Comparison of ENCODE assay signal across 14 cellular contexts in the genomic region with DNA sequence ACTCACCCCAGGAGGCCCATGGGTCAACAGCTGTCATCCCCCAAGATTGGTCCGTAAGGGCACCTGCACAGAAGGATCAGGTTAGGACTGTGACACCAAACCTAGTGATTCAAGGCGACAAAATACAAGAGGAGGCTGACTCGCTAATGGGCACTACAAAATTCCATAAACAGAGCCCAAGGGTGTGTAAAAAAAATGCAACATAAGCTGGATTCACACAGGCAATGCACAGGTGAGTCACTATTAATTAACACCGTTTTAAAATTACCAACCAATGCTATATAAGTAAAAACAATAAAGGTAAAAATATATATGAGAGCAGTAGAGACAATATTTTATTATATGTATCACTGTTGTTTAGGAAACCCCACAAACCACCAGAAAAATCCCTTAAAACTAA. TPM values are rescaled to one million over a fixed set of nuclear protein-coding genes. Genes with fewer than 3 reads are reported as not detected.
A peak's percentile ranks its signal among the peaks of the same experiment; 100 is the strongest.
DNase-seq lines count a peak whose midpoint lies in the region; ATAC-seq, FAIRE-seq and TF ChIP-seq lines count a peak whose summit lies in the region.
"Had no signal": no experiment of that assay in that cellular context is flagged by ENCODE, and none has a peak within 500 bp of the region (broad histone marks: within the 10 kb centered on the region; RNA-seq: fewer than 3 reads in every experiment).

No MANE protein-coding gene starts in this region.

- H3K4me1 Mint-ChIP-seq in activated T-cell treated with anti-CD3 and anti-CD28 coated beads, Interleukin-2, amount 50 U/mL, for 24 hours (ENCODE audit: low read depth) = peaks cover 31% of the 10 kb centered on the region
- peaks cover 22% of the 10 kb centered on the region for H3K4me1 Mint-ChIP-seq in WTC11
- H3K4me1 Mint-ChIP-seq in stimulated activated effector memory CD8-positive, alpha-beta T cell treated with anti-CD3 and anti-CD28 coated beads, Interleukin-12 subunit alpha, Interleukin-12 subunit beta, amount 100 ng/mL, for 72 hours = peaks cover 36% of the 10 kb centered on the region

- no peaks in the 10 kb centered on the region for H3K27me3 Mint-ChIP-seq in activated T-cell treated with anti-CD3 and anti-CD28 coated beads, Interleukin-2, amount 50 U/mL, for 24 hours
- H3K27me3 Mint-ChIP-seq in WTC11 (ENCODE audit: low read depth) = no peaks in the 10 kb centered on the region

- H3K27ac Mint-ChIP-seq in activated T-cell treated with anti-CD3 and anti-CD28 coated beads, Interleukin-2, amount 50 U/mL, for 24 hours = no peak overlapping the region
- peak overlapping the region; percentile 49; the same call in 1 of the 2 replicates for H3K27ac Mint-ChIP-seq in WTC11
- H3K27ac Mint-ChIP-seq in stimulated activated effector memory CD8-positive, alpha-beta T cell treated with anti-CD3 and anti-CD28 coated beads, Interleukin-12 subunit alpha, Interleukin-12 subunit beta, amount 100 ng/mL, for 72 hours = no peak overlapping the region

- peaks cover 65% of the 10 kb centered on the region for H3K9me3 Mint-ChIP-seq in activated T-cell treated with anti-CD3 and anti-CD28 coated beads, Interleukin-2, amount 50 U/mL, for 24 hours
- 0 out of 2 replicates have a peak, but pooled peaks cover 1% of the 10 kb centered on the region for H3K9me3 Mint-ChIP-seq in WTC11
- peaks cover 19% of the 10 kb centered on the region for H3K9me3 Mint-ChIP-seq in stimulated activated effector memory CD8-positive, alpha-beta T cell treated with anti-CD3 and anti-CD28 coated beads, Interleukin-12 subunit alpha, Interleukin-12 subunit beta, amount 100 ng/mL, for 72 hours

- CTCF ChIA-PET in WTC11 (lab: Charles Lee) = interaction anchor here (0.8 to 1.6 kb wide), 2 partner anchors 21 to 42 kb away, joined by 3 read pairs; no protein-coding TSS in a partner anchor

- peak; percentile 47 for FAIRE-seq in islet of Langerhans (lab: Jason Lieb, UNC)
- FAIRE-seq: HTR-8/SVneo had no signal

- no peak for DNase-seq in activated T-cell treated with anti-CD3 and anti-CD28 coated beads, Interleukin-2, amount 50 U/mL, for 24 hours
- no peak for DNase-seq in activated T-cell treated with anti-CD3 and anti-CD28 coated beads, Interleukin-2, amount 50 U/mL, for 1 hour
- DNase-seq in WTC11 (ENCODE audit: low spot score) (no peak), ureter (ENCODE audit: low spot score) (no peak), SKM-1 (lab: John Stamatoyannopoulos, UW; ENCODE audit: unreplicated experiment) (no peak)
- no peak for DNase-seq in stimulated activated effector memory CD8-positive, alpha-beta T cell treated with anti-CD3 and anti-CD28 coated beads, Interleukin-12 subunit alpha, Interleukin-12 subunit beta, amount 100 ng/mL, for 72 hours (ENCODE audit: low spot score in 2 of 2)
- DNase-seq: activated gamma-delta T cell treated with Interleukin-2 at 50 U/mL for 16 hours, DMS153 had no signal

- POLR2A ChIA-PET in WTC11 (lab: Charles Lee) = no interaction called here

- H3K4me3 Mint-ChIP-seq in activated T-cell treated with anti-CD3 and anti-CD28 coated beads, Interleukin-2, amount 50 U/mL, for 24 hours = peak overlapping the region; percentile 80
- peak overlapping the region; percentile 95 for H3K4me3 Mint-ChIP-seq in WTC11
- peak overlapping the region; percentile 81 for H3K4me3 Mint-ChIP-seq in stimulated activated effector memory CD8-positive, alpha-beta T cell treated with anti-CD3 and anti-CD28 coated beads, Interleukin-12 subunit alpha, Interleukin-12 subunit beta, amount 100 ng/mL, for 72 hours

- H3K36me3 Mint-ChIP-seq in activated T-cell treated with anti-CD3 and anti-CD28 coated beads, Interleukin-2, amount 50 U/mL, for 24 hours (ENCODE audit: low read depth) = peaks cover 96% of the 10 kb centered on the region
- H3K36me3 Mint-ChIP-seq in WTC11 = peaks cover 69% of the 10 kb centered on the region
- peaks cover 17% of the 10 kb centered on the region for H3K36me3 Mint-ChIP-seq in stimulated activated effector memory CD8-positive, alpha-beta T cell treated with anti-CD3 and anti-CD28 coated beads, Interleukin-12 subunit alpha, Interleukin-12 subunit beta, amount 100 ng/mL, for 72 hours

- no peak for TF ChIP-seq CTCF in WTC11 (IDR thresholded peaks at IDR 0.05)

- ATAC-seq in WTC11 = no peak
- ATAC-seq in stimulated activated effector memory CD8-positive, alpha-beta T cell treated with anti-CD3 and anti-CD28 coated beads, Interleukin-12 subunit alpha, Interleukin-12 subunit beta, amount 100 ng/mL, for 72 hours = no peak
- ATAC-seq in HG03378 (IDR thresholded peaks at IDR 0.05; ENCODE audit: unreplicated experiment) = no peak
- ATAC-seq: activated CD4-positive, CD25-positive, alpha-beta regulatory T cell treated with anti-CD3 and anti-CD28 coated beads, Interleukin-2, amount 50 U/mL, for 24 hours had no signal

TF ChIP-seq in WTC11, 78 proteins besides CTCF, POLR2A, EP300 and RAD21 (continues in another document):
- TF ChIP-seq ZNF121 (CRISPR knock-in tag; IDR thresholded peaks at IDR 0.05) = no peak
- TF ChIP-seq, protein P1, sequence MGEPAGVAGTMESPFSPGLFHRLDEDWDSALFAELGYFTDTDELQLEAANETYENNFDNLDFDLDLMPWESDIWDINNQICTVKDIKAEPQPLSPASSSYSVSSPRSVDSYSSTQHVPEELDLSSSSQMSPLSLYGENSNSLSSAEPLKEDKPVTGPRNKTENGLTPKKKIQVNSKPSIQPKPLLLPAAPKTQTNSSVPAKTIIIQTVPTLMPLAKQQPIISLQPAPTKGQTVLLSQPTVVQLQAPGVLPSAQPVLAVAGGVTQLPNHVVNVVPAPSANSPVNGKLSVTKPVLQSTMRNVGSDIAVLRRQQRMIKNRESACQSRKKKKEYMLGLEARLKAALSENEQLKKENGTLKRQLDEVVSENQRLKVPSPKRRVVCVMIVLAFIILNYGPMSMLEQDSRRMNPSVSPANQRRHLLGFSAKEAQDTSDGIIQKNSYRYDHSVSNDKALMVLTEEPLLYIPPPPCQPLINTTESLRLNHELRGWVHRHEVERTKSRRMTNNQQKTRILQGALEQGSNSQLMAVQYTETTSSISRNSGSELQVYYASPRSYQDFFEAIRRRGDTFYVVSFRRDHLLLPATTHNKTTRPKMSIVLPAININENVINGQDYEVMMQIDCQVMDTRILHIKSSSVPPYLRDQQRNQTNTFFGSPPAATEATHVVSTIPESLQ (CRISPR knock-in tag; IDR thresholded peaks at IDR 0.05) = no peak
- no peak for TF ChIP-seq PRRX2 (CRISPR knock-in tag; IDR thresholded peaks at IDR 0.05)
- TF ChIP-seq, protein P2, sequence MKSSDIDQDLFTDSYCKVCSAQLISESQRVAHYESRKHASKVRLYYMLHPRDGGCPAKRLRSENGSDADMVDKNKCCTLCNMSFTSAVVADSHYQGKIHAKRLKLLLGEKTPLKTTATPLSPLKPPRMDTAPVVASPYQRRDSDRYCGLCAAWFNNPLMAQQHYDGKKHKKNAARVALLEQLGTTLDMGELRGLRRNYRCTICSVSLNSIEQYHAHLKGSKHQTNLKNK (CRISPR knock-in tag; IDR thresholded peaks at IDR 0.05) = no peak
- TF ChIP-seq, protein P3, sequence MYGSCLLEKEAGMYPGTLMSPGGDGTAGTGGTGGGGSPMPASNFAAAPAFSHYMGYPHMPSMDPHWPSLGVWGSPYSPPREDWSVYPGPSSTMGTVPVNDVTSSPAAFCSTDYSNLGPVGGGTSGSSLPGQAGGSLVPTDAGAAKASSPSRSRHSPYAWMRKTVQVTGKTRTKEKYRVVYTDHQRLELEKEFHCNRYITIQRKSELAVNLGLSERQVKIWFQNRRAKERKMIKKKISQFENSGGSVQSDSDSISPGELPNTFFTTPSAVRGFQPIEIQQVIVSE (CRISPR knock-in tag; IDR thresholded peaks at IDR 0.05; ENCODE audit: borderline replicate concordance) = no peak
- no peak for TF ChIP-seq SOX15 (CRISPR knock-in tag; IDR thresholded peaks at IDR 0.05)
- TF ChIP-seq, protein P4, sequence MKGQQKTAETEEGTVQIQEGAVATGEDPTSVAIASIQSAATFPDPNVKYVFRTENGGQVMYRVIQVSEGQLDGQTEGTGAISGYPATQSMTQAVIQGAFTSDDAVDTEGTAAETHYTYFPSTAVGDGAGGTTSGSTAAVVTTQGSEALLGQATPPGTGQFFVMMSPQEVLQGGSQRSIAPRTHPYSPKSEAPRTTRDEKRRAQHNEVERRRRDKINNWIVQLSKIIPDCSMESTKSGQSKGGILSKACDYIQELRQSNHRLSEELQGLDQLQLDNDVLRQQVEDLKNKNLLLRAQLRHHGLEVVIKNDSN (CRISPR knock-in tag; IDR thresholded peaks at IDR 0.05) = no peak
- TF ChIP-seq, protein P5, sequence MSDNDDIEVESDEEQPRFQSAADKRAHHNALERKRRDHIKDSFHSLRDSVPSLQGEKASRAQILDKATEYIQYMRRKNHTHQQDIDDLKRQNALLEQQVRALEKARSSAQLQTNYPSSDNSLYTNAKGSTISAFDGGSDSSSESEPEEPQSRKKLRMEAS (CRISPR knock-in tag; IDR thresholded peaks at IDR 0.05) = no peak
- TF ChIP-seq, protein P6, sequence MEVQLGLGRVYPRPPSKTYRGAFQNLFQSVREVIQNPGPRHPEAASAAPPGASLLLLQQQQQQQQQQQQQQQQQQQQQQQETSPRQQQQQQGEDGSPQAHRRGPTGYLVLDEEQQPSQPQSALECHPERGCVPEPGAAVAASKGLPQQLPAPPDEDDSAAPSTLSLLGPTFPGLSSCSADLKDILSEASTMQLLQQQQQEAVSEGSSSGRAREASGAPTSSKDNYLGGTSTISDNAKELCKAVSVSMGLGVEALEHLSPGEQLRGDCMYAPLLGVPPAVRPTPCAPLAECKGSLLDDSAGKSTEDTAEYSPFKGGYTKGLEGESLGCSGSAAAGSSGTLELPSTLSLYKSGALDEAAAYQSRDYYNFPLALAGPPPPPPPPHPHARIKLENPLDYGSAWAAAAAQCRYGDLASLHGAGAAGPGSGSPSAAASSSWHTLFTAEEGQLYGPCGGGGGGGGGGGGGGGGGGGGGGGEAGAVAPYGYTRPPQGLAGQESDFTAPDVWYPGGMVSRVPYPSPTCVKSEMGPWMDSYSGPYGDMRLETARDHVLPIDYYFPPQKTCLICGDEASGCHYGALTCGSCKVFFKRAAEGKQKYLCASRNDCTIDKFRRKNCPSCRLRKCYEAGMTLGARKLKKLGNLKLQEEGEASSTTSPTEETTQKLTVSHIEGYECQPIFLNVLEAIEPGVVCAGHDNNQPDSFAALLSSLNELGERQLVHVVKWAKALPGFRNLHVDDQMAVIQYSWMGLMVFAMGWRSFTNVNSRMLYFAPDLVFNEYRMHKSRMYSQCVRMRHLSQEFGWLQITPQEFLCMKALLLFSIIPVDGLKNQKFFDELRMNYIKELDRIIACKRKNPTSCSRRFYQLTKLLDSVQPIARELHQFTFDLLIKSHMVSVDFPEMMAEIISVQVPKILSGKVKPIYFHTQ (CRISPR knock-in tag; IDR thresholded peaks at IDR 0.05) = no peak

RNA-seq across cellular contexts. Expression of a gene that starts 1.9 kb away (rescaled TPM):
- total RNA-seq in WTC11 (2021) (24.5 to 26.2 TPM (median 26.1 TPM) in 3 replicates), ureter (28.1 TPM)

RNA-seq across cellular contexts. Expression of a gene that starts 26.3 kb away (rescaled TPM):
- total RNA-seq in WTC11 (2021) (1.1 to 1.3 TPM (median 1.1 TPM) in 3 replicates), ureter (2.2 TPM)
- total RNA-seq: epithelial cell of proximal tubule, SK-MEL-5 had no signal

RNA-seq across cellular contexts. Expression of a gene that starts 33.1 kb away (rescaled TPM):
- total RNA-seq in WTC11 (2021) (0.69 to 1.3 TPM (median 0.78 TPM) in 3 replicates), ureter (2.3 TPM)
- total RNA-seq: SK-MEL-5 had no signal

RNA-seq across cellular contexts. Expression of a gene that starts 53.2 kb away (rescaled TPM):
- total RNA-seq in WTC11 (2021) = 15.1 to 17.9 TPM (median 15.9 TPM) in 3 replicates
- 10.6 TPM for total RNA-seq in ureter

RNA-seq across cellular contexts. Expression of a gene that starts 58.4 kb away (rescaled TPM):
- 5.6 to 8.0 TPM (median 7.2 TPM) in 3 replicates for total RNA-seq in WTC11 (2021)
- total RNA-seq in ureter = 14.1 TPM
